ENCODE assay signal across 1 cellular context in the genomic region with DNA sequence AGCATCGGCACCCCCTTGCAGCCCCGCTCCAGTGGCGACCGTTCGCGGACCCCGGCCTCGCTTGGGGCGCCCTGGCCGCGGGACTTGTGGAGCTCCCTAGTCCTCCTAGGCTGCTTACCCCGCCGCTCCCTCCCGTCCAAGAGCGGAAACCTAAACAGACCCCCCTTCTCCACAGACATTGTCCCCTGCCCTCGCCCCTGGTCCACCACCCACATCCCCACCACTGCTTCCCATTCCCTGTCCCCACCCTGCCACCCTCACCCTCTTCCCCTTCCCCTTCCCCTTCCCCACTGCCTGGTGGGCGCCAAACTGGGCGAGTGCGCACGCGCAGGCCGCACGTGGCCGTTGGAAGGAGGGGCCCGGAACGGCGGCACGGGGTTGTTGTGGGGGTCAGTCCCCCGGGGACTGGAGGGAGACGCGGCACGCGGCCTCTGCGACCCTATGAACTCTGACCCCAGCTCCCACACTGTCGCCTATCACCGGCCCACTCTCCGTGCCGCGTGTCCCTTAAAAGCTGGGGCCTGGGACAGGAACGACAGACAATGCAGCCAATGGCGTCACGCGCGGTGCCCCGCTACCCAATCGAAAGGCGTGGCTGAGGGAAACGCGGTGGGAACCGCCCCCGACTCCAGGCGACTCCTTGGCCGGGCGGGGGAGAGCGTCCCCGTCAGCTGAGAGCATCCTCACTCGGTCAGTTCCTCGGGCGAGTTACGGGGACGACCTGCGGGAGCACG.
TF ChIP-seq lines count a peak whose summit lies in the region.

A gene (plus strand): TSS at position 667 of the 734 bp plus-strand sequence. CDS start 103 bp downstream, outside the sequence.

TF ChIP-seq in K562, 482 proteins besides CTCF, POLR2A, EP300 and RAD21 (continued from another document and continues in another):
- TF ChIP-seq, protein P1, sequence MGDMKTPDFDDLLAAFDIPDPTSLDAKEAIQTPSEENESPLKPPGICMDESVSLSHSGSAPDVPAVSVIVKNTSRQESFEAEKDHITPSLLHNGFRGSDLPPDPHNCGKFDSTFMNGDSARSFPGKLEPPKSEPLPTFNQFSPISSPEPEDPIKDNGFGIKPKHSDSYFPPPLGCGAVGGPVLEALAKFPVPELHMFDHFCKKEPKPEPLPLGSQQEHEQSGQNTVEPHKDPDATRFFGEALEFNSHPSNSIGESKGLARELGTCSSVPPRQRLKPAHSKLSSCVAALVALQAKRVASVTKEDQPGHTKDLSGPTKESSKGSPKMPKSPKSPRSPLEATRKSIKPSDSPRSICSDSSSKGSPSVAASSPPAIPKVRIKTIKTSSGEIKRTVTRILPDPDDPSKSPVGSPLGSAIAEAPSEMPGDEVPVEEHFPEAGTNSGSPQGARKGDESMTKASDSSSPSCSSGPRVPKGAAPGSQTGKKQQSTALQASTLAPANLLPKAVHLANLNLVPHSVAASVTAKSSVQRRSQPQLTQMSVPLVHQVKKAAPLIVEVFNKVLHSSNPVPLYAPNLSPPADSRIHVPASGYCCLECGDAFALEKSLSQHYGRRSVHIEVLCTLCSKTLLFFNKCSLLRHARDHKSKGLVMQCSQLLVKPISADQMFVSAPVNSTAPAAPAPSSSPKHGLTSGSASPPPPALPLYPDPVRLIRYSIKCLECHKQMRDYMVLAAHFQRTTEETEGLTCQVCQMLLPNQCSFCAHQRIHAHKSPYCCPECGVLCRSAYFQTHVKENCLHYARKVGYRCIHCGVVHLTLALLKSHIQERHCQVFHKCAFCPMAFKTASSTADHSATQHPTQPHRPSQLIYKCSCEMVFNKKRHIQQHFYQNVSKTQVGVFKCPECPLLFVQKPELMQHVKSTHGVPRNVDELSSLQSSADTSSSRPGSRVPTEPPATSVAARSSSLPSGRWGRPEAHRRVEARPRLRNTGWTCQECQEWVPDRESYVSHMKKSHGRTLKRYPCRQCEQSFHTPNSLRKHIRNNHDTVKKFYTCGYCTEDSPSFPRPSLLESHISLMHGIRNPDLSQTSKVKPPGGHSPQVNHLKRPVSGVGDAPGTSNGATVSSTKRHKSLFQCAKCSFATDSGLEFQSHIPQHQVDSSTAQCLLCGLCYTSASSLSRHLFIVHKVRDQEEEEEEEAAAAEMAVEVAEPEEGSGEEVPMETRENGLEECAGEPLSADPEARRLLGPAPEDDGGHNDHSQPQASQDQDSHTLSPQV (IDR thresholded peaks at IDR 0.05), result no peak
- TF ChIP-seq SRSF1 (IDR thresholded peaks at IDR 0.05; ENCODE audit: low read depth, low read length) (no peak), ZNF133 (CRISPR knock-in tag; IDR thresholded peaks at IDR 0.05) (no peak), RFX1 (IDR thresholded peaks at IDR 0.05) (no peak), ZKSCAN1 (IDR thresholded peaks at IDR 0.05; ENCODE audit: low read depth, low read length) (no peak), ZFP30 (CRISPR knock-in tag; IDR thresholded peaks at IDR 0.05; ENCODE audit: borderline replicate concordance) (no peak), HCFC1 (IDR thresholded peaks at IDR 0.05; ENCODE audit: low read depth, low read length) (no peak), ZKSCAN3 (CRISPR knock-in tag; IDR thresholded peaks at IDR 0.05) (no peak), SPI1 (IDR thresholded peaks at IDR 0.05; ENCODE audit: borderline replicate concordance, low read depth, low read length) (no peak), HDAC3 (IDR thresholded peaks at IDR 0.05; ENCODE audit: borderline replicate concordance, partially characterized antibody) (no peak), THRAP3 (IDR thresholded peaks at IDR 0.05; ENCODE audit: borderline replicate concordance) (no peak), ZC3H4 (CRISPR knock-in tag; IDR thresholded peaks at IDR 0.05; ENCODE audit: borderline replicate concordance) (no peak), KAT2B (IDR thresholded peaks at IDR 0.05; ENCODE audit: low read depth, low read length) (no peak), NONO (IDR thresholded peaks at IDR 0.05; ENCODE audit: low read depth in 2 of 2, low read length in 1 of 2) (no peak), SRSF7 (optimal IDR thresholded peaks at IDR 0.05; ENCODE audit: low read depth, low read length) (no peak), GATAD2A (IDR thresholded peaks at IDR 0.05) (no peak), ZNF408 (CRISPR knock-in tag; IDR thresholded peaks at IDR 0.05; ENCODE audit: low read depth) (no peak), CCNT2 (IDR thresholded peaks at IDR 0.05; ENCODE audit: borderline replicate concordance, extremely low read depth, insufficient read length, low read depth, low read length) (no peak), ZNF436 (CRISPR knock-in tag; IDR thresholded peaks at IDR 0.05) (no peak), CHCHD3 (CRISPR knock-in tag; IDR thresholded peaks at IDR 0.05) (no peak), TFAM (CRISPR knock-in tag; conservative IDR thresholded peaks at IDR 0.05) (no peak), SRSF3 (IDR thresholded peaks at IDR 0.05; ENCODE audit: insufficient read depth, low read length) (no peak), ZNF263 (CRISPR knock-in tag; IDR thresholded peaks at IDR 0.05; ENCODE audit: borderline replicate concordance) (no peak), IRF2 (CRISPR knock-in tag; IDR thresholded peaks at IDR 0.05) (no peak)
- TF ChIP-seq, protein P2, sequence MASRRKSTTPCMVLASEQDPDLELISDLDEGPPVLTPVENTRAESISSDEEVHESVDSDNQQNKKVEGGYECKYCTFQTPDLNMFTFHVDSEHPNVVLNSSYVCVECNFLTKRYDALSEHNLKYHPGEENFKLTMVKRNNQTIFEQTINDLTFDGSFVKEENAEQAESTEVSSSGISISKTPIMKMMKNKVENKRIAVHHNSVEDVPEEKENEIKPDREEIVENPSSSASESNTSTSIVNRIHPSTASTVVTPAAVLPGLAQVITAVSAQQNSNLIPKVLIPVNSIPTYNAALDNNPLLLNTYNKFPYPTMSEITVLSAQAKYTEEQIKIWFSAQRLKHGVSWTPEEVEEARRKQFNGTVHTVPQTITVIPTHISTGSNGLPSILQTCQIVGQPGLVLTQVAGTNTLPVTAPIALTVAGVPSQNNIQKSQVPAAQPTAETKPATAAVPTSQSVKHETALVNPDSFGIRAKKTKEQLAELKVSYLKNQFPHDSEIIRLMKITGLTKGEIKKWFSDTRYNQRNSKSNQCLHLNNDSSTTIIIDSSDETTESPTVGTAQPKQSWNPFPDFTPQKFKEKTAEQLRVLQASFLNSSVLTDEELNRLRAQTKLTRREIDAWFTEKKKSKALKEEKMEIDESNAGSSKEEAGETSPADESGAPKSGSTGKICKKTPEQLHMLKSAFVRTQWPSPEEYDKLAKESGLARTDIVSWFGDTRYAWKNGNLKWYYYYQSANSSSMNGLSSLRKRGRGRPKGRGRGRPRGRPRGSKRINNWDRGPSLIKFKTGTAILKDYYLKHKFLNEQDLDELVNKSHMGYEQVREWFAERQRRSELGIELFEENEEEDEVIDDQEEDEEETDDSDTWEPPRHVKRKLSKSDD (conservative IDR thresholded peaks at IDR 0.05; ENCODE audit: low read length), result no peak
- TF ChIP-seq, protein P3, sequence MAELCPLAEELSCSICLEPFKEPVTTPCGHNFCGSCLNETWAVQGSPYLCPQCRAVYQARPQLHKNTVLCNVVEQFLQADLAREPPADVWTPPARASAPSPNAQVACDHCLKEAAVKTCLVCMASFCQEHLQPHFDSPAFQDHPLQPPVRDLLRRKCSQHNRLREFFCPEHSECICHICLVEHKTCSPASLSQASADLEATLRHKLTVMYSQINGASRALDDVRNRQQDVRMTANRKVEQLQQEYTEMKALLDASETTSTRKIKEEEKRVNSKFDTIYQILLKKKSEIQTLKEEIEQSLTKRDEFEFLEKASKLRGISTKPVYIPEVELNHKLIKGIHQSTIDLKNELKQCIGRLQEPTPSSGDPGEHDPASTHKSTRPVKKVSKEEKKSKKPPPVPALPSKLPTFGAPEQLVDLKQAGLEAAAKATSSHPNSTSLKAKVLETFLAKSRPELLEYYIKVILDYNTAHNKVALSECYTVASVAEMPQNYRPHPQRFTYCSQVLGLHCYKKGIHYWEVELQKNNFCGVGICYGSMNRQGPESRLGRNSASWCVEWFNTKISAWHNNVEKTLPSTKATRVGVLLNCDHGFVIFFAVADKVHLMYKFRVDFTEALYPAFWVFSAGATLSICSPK (IDR thresholded peaks at IDR 0.05; ENCODE audit: borderline replicate concordance), result no peak
- TF ChIP-seq, protein P4, sequence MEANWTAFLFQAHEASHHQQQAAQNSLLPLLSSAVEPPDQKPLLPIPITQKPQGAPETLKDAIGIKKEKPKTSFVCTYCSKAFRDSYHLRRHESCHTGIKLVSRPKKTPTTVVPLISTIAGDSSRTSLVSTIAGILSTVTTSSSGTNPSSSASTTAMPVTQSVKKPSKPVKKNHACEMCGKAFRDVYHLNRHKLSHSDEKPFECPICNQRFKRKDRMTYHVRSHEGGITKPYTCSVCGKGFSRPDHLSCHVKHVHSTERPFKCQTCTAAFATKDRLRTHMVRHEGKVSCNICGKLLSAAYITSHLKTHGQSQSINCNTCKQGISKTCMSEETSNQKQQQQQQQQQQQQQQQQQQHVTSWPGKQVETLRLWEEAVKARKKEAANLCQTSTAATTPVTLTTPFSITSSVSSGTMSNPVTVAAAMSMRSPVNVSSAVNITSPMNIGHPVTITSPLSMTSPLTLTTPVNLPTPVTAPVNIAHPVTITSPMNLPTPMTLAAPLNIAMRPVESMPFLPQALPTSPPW (CRISPR knock-in tag; IDR thresholded peaks at IDR 0.05), result no peak
- TF ChIP-seq, protein P5, sequence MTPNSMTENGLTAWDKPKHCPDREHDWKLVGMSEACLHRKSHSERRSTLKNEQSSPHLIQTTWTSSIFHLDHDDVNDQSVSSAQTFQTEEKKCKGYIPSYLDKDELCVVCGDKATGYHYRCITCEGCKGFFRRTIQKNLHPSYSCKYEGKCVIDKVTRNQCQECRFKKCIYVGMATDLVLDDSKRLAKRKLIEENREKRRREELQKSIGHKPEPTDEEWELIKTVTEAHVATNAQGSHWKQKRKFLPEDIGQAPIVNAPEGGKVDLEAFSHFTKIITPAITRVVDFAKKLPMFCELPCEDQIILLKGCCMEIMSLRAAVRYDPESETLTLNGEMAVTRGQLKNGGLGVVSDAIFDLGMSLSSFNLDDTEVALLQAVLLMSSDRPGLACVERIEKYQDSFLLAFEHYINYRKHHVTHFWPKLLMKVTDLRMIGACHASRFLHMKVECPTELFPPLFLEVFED (CRISPR knock-in tag; conservative IDR thresholded peaks at IDR 0.05), result no peak
- TF ChIP-seq, protein P6, sequence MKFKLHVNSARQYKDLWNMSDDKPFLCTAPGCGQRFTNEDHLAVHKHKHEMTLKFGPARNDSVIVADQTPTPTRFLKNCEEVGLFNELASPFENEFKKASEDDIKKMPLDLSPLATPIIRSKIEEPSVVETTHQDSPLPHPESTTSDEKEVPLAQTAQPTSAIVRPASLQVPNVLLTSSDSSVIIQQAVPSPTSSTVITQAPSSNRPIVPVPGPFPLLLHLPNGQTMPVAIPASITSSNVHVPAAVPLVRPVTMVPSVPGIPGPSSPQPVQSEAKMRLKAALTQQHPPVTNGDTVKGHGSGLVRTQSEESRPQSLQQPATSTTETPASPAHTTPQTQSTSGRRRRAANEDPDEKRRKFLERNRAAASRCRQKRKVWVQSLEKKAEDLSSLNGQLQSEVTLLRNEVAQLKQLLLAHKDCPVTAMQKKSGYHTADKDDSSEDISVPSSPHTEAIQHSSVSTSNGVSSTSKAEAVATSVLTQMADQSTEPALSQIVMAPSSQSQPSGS (CRISPR knock-in tag; IDR thresholded peaks at IDR 0.05), result no peak
- TF ChIP-seq, protein P7, sequence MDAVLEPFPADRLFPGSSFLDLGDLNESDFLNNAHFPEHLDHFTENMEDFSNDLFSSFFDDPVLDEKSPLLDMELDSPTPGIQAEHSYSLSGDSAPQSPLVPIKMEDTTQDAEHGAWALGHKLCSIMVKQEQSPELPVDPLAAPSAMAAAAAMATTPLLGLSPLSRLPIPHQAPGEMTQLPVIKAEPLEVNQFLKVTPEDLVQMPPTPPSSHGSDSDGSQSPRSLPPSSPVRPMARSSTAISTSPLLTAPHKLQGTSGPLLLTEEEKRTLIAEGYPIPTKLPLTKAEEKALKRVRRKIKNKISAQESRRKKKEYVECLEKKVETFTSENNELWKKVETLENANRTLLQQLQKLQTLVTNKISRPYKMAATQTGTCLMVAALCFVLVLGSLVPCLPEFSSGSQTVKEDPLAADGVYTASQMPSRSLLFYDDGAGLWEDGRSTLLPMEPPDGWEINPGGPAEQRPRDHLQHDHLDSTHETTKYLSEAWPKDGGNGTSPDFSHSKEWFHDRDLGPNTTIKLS (IDR thresholded peaks at IDR 0.05; ENCODE audit: borderline replicate concordance, low read depth), result no peak
- TF ChIP-seq, protein P8, sequence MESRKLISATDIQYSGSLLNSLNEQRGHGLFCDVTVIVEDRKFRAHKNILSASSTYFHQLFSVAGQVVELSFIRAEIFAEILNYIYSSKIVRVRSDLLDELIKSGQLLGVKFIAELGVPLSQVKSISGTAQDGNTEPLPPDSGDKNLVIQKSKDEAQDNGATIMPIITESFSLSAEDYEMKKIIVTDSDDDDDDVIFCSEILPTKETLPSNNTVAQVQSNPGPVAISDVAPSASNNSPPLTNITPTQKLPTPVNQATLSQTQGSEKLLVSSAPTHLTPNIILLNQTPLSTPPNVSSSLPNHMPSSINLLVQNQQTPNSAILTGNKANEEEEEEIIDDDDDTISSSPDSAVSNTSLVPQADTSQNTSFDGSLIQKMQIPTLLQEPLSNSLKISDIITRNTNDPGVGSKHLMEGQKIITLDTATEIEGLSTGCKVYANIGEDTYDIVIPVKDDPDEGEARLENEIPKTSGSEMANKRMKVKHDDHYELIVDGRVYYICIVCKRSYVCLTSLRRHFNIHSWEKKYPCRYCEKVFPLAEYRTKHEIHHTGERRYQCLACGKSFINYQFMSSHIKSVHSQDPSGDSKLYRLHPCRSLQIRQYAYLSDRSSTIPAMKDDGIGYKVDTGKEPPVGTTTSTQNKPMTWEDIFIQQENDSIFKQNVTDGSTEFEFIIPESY (CRISPR knock-in tag; IDR thresholded peaks at IDR 0.05), result peak; percentile 25; the same call in 1 of the 2 replicates
- TF ChIP-seq, protein P9, sequence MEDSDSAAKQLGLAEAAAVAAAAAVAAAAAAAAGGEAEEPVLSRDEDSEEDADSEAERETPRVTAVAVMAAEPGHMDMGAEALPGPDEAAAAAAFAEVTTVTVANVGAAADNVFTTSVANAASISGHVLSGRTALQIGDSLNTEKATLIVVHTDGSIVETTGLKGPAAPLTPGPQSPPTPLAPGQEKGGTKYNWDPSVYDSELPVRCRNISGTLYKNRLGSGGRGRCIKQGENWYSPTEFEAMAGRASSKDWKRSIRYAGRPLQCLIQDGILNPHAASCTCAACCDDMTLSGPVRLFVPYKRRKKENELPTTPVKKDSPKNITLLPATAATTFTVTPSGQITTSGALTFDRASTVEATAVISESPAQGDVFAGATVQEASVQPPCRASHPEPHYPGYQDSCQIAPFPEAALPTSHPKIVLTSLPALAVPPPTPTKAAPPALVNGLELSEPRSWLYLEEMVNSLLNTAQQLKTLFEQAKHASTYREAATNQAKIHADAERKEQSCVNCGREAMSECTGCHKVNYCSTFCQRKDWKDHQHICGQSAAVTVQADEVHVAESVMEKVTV (CRISPR knock-in tag; IDR thresholded peaks at IDR 0.05), result no peak
- TF ChIP-seq, protein P10, sequence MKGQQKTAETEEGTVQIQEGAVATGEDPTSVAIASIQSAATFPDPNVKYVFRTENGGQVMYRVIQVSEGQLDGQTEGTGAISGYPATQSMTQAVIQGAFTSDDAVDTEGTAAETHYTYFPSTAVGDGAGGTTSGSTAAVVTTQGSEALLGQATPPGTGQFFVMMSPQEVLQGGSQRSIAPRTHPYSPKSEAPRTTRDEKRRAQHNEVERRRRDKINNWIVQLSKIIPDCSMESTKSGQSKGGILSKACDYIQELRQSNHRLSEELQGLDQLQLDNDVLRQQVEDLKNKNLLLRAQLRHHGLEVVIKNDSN (CRISPR knock-in tag; IDR thresholded peaks at IDR 0.05), result no peak; the same call in 1 of the 2 replicates
- TF ChIP-seq, protein P11, sequence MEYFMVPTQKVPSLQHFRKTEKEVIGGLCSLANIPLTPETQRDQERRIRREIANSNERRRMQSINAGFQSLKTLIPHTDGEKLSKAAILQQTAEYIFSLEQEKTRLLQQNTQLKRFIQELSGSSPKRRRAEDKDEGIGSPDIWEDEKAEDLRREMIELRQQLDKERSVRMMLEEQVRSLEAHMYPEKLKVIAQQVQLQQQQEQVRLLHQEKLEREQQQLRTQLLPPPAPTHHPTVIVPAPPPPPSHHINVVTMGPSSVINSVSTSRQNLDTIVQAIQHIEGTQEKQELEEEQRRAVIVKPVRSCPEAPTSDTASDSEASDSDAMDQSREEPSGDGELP (CRISPR knock-in tag; IDR thresholded peaks at IDR 0.05; ENCODE audit: borderline replicate concordance), result peak; percentile 85; the same call in 1 of the 2 replicates
